Comparison of ENCODE assay signal across 11 cellular contexts in the genomic region with DNA sequence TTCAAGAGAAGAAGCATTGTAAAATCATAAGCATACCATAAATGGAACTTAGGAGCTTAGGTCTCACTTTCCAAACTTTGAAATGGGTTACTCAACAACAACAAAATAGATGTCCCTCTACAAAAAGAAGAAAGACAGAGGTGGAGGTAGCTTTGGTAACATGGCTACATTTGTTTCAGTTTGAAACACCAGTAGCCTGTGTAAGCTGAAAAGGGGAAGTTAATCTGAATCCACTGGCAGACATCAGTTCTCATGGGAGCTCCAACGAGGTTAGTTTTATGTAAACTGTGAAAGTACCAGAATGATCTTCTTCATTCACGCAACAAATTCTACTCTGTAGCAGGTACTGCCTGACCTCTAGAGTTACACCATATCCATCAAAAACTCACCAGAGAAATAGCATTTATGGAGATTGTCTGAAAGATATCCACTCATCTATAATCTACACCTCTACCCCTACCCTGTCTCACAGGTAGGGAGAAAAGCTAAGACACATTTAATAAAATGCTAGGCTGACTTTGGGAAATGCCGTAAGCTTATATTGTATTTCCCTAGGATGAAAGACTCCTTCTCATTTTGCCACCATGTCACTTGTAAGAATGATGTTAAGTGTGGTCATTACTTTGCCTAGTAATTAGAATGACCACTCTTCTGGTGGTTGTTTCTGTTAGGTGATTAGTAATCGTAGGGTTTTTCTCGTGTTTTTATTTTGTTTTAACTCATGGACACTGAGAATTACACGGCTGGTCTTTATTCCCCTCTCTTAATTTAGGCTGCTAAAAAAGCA.
A peak's percentile ranks its signal among the peaks of the same experiment; 100 is the strongest.
DNase-seq lines count a peak whose midpoint lies in the region; ATAC-seq and TF ChIP-seq lines count a peak whose summit lies in the region.
"Had no signal": no experiment of that assay in that cellular context is flagged by ENCODE, and none has a peak within 500 bp of the region (broad histone marks: within the 10 kb centered on the region; RNA-seq: fewer than 3 reads in every experiment).

No MANE protein-coding gene starts in this region.

- H3K27ac Mint-ChIP-seq in activated naive CD8-positive, alpha-beta T cell treated with anti-CD3 and anti-CD28 coated beads for 36 hours: no peak overlapping the region
- no peak overlapping the region for H3K27ac Mint-ChIP-seq in MCF 10A (ENCODE audit: low read depth, unreplicated experiment)
- H3K27ac Mint-ChIP-seq: brain had no signal

- peaks cover 4% of the 10 kb centered on the region for H3K27me3 Mint-ChIP-seq in activated naive CD8-positive, alpha-beta T cell treated with anti-CD3 and anti-CD28 coated beads for 36 hours
- no peaks in the 10 kb centered on the region for H3K27me3 Mint-ChIP-seq in MCF 10A (ENCODE audit: insufficient read depth, unreplicated experiment)

- 67% methylated on average over 6 of the region's 6 CpGs for WGBS in smooth muscle cell (ENCODE audit: low lambda C conversion rate)

- H3K4me1 Mint-ChIP-seq in activated naive CD8-positive, alpha-beta T cell treated with anti-CD3 and anti-CD28 coated beads for 36 hours: no peaks in the 10 kb centered on the region
- no peaks in the 10 kb centered on the region for H3K4me1 Mint-ChIP-seq in MCF 10A (ENCODE audit: insufficient read depth, unreplicated experiment)

- H3K4me3 Mint-ChIP-seq in activated naive CD8-positive, alpha-beta T cell treated with anti-CD3 and anti-CD28 coated beads for 36 hours: no peak overlapping the region
- no peak overlapping the region for H3K4me3 Mint-ChIP-seq in MCF 10A (ENCODE audit: unreplicated experiment)
- H3K4me3 Mint-ChIP-seq: brain had no signal

- H3K4me1 ChIP-seq in smooth muscle cell (ENCODE audit: low read depth): no peaks in the 10 kb centered on the region

- H3K27me3 ChIP-seq in GM06990 (replicated peaks; ENCODE audit: control insufficient read depth, insufficient read depth, low read length): no peaks in the 10 kb centered on the region
- H3K27me3 ChIP-seq in smooth muscle cell (ENCODE audit: low read depth): no peaks in the 10 kb centered on the region

- POLR2A ChIA-PET in MCF 10A (lab: Yijun Ruan, JAX): no interaction called here

- H3K4me2 ChIP-seq in smooth muscle cell: no peak overlapping the region

- H3K27ac ChIP-seq in smooth muscle cell (ENCODE audit: low read depth): no peak overlapping the region

- H3K9me3 Mint-ChIP-seq in activated naive CD8-positive, alpha-beta T cell treated with anti-CD3 and anti-CD28 coated beads for 36 hours: no peaks in the 10 kb centered on the region
- peaks cover 13% of the 10 kb centered on the region for H3K9me3 Mint-ChIP-seq in MCF 10A (ENCODE audit: unreplicated experiment)
- H3K9me3 Mint-ChIP-seq: brain had no signal

- no peaks in the 10 kb centered on the region for H3K36me3 Mint-ChIP-seq in activated naive CD8-positive, alpha-beta T cell treated with anti-CD3 and anti-CD28 coated beads for 36 hours
- H3K36me3 Mint-ChIP-seq in MCF 10A (ENCODE audit: insufficient read depth, unreplicated experiment): no peaks in the 10 kb centered on the region
- H3K36me3 Mint-ChIP-seq: brain had no signal

- H3K9ac ChIP-seq in smooth muscle cell (ENCODE audit: low read depth): no peak overlapping the region

- CTCF ChIA-PET in MCF 10A (lab: Yijun Ruan, JAX): no interaction called here

- H3K9me3 ChIP-seq in smooth muscle cell (replicated peaks; ENCODE audit: low read depth): no peaks in the 10 kb centered on the region

- TF ChIP-seq CTCF in GM06990 (IDR thresholded peaks at IDR 0.05; ENCODE audit: insufficient read depth, low read length, poor library complexity, severe bottlenecking) (peak; percentile 12), smooth muscle cell (IDR thresholded peaks at IDR 0.05; ENCODE audit: borderline replicate concordance, insufficient read depth, poor library complexity, severe bottlenecking) (no peak), MCF 10A (IDR thresholded peaks at IDR 0.05; ENCODE audit: unreplicated experiment) (no peak)

- H2AFZ ChIP-seq in smooth muscle cell (ENCODE audit: low read depth): no peak overlapping the region

- no peak overlapping the region for H3K4me3 ChIP-seq in GM06990 (replicated peaks; ENCODE audit: low read depth, low read length)
- no peak overlapping the region for H3K4me3 ChIP-seq in smooth muscle cell

- H3K36me3 ChIP-seq in GM06990 (ENCODE audit: control insufficient read depth, insufficient read depth, low read length) (no peaks in the 10 kb centered on the region), smooth muscle cell (ENCODE audit: low read depth) (no peaks in the 10 kb centered on the region)

- H3K79me2 ChIP-seq in smooth muscle cell (ENCODE audit: low read depth): no peaks in the 10 kb centered on the region

- DNase-seq in GM06990 (ENCODE audit: extremely low read depth, insufficient read length) (peak; percentile 37), smooth muscle cell (lab: John Stamatoyannopoulos, UW; ENCODE audit: unreplicated experiment) (no peak), MCF 10A (ENCODE audit: unreplicated experiment) (no peak)
- DNase-seq in NK-92 treated with Interleukin-12 subunit alpha and Interleukin-12 subunit beta, amount 100 ng/mL, for 24 hours (lab: John Stamatoyannopoulos, UW): no peak
- no peak for DNase-seq in activated naive CD8-positive, alpha-beta T cell treated with anti-CD3 and anti-CD28 coated beads for 36 hours
- DNase-seq: NCI-H1105 treated with DMSO at 0.1 percent for 48 hours, small intestine had no signal

- ATAC-seq in GM19043 (IDR thresholded peaks at IDR 0.05; ENCODE audit: low read depth, unreplicated experiment) (peak; percentile 93), HG02588 (IDR thresholded peaks at IDR 0.05; ENCODE audit: unreplicated experiment) (peak; percentile 91), HG03378 (IDR thresholded peaks at IDR 0.05; ENCODE audit: unreplicated experiment) (peak; percentile 86)

- intact Hi-C loops in MCF 10A (cut with micrococcal nuclease): no loop called here

- BruUV-seq in MCF 10A (replicated peaks; lab: Mats Ljungman, UMichigan): no TSS peak

- no peaks in the 10 kb centered on the region for H3F3A ChIP-seq in smooth muscle cell (ENCODE audit: low read depth)

- no peaks in the 10 kb centered on the region for H4K20me1 ChIP-seq in smooth muscle cell (ENCODE audit: low read depth)
